Comparison of ENCODE assay signal across 8 cellular contexts in the genomic region with DNA sequence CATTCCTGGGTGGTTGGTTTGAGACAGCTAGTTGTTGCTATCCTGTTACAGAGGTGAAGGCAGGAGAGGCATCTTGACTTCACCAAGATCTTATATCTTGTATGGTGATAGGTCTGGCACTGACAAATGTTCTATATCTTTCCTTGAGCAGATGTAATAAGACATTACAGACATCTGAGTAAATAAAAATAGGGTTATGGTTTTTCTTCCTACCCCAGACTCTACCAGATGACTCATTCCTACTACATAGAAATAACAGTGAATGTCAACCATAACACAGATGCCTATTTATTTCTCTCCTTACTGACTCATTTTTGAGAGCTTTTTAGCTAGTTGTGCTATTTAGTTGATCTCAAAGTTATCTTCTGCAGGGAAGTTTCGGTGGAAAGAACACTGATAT. TPM values are rescaled to one million over a fixed set of nuclear protein-coding genes. Genes with fewer than 3 reads are reported as not detected.
DNase-seq lines count a peak whose midpoint lies in the region; ATAC-seq and TF ChIP-seq lines count a peak whose summit lies in the region.
"Had no signal": no experiment of that assay in that cellular context is flagged by ENCODE, and none has a peak within 500 bp of the region (broad histone marks: within the 10 kb centered on the region; RNA-seq: fewer than 3 reads in every experiment).

No MANE protein-coding gene starts in this region.

- peaks cover 0 to 5% of the 10 kb centered on the region in 2 donors for H3K4me1 ChIP-seq in thyroid gland

- H3K4me3 ChIP-seq in skeletal muscle cell (ENCODE audit: low read depth, low read length), result no peak overlapping the region
- no peak overlapping the region for H3K4me3 ChIP-seq in thyroid gland (replicated peaks in 1 of 3)

- no peak overlapping the region for H3K27ac ChIP-seq in thyroid gland

- intact Hi-C loops in thyroid gland (cut with DNase I), result no loop called here

- H3K36me3 ChIP-seq in thyroid gland, result no peaks in the 10 kb centered on the region

- no peaks in the 10 kb centered on the region for H3K27me3 Mint-ChIP-seq in T-helper 17 cell

- H3K4me3 Mint-ChIP-seq in T-helper 17 cell, result no peak overlapping the region

- TF ChIP-seq POLR2A in thyroid gland (IDR thresholded peaks at IDR 0.05), result no peak

- WGBS in thyroid gland, 2 donors, result 95 to 96% methylated on average over 1 of the region's 1 CpG

- DNase-seq in T-helper 17 cell, result no peak
- DNase-seq in skeletal muscle cell (ENCODE audit: low read depth), result peak; percentile 40
- no peak for DNase-seq in NCI-H2227 treated with DMSO at 0.1 percent for 48 hours (lab: John Stamatoyannopoulos, UW)
- no peak for DNase-seq in effector CD8-positive, alpha-beta T cell (lab: John Stamatoyannopoulos, UW)
- DNase-seq in thyroid gland, result no peak

- no peaks in the 10 kb centered on the region for H3K27me3 ChIP-seq in thyroid gland

- peaks cover 2% of the 10 kb centered on the region for H3K4me1 Mint-ChIP-seq in T-helper 17 cell

- peak; percentile 28 for ATAC-seq in GM19025 (IDR thresholded peaks at IDR 0.05; ENCODE audit: low read depth, unreplicated experiment)
- ATAC-seq in HG02798 (IDR thresholded peaks at IDR 0.05; ENCODE audit: poor library complexity, unreplicated experiment), result peak; percentile 41
- no peak for ATAC-seq in T-helper 17 cell

- H3K36me3 Mint-ChIP-seq in T-helper 17 cell (ENCODE audit: low read depth), result peaks cover 5% of the 10 kb centered on the region

- TF ChIP-seq CTCF in thyroid gland (IDR thresholded peaks at IDR 0.05), result no peak

- peak overlapping the region; percentile 53 for H3K27ac Mint-ChIP-seq in T-helper 17 cell

- H3K9me3 ChIP-seq in T-helper 17 cell (ENCODE audit: control insufficient read depth, low read length, poor library complexity, severe bottlenecking) (no peaks in the 10 kb centered on the region), thyroid gland (no peaks in the 10 kb centered on the region)

RNA-seq across cellular contexts. Expression of a gene that starts 21.9 kb away (rescaled TPM):
- total RNA-seq in T-helper 17 cell, result 10 to 100 TPM; 34.7 to 43.2 TPM
- total RNA-seq in thyroid gland, result 10 to 100 TPM; 53.5 to 68.4 (median 67.5) TPM

RNA-seq across cellular contexts. Expression of a gene that starts 22.2 kb away (rescaled TPM):
- total RNA-seq in T-helper 17 cell, result 10 to 100 TPM; 26.6 to 36.0 TPM
- total RNA-seq in thyroid gland, result 10 to 100 TPM; 16.5 to 37.5 (median 26.8) TPM

RNA-seq across cellular contexts. Expression of a gene that starts 39.1 kb away (rescaled TPM):
- total RNA-seq in T-helper 17 cell (100 to 1,000 TPM; 270 to 298 TPM), thyroid gland (1,000 to 10,000 TPM in 2 of 4 donors, 100 to 1,000 TPM in 2; 258 to 2,076 (median 1,246) TPM)

RNA-seq across cellular contexts. Expression of a gene that starts 43.9 kb away (rescaled TPM):
- total RNA-seq in T-helper 17 cell, result 10 to 100 TPM; 10.0 to 13.8 TPM
- 1 to 10 TPM in 3 of 4 donors, under 1 TPM in 1; 0.49 to 5.2 (median 1.6) TPM for total RNA-seq in thyroid gland
- total RNA-seq: epithelial cell of proximal tubule had no signal

RNA-seq across cellular contexts. Expression of a gene that starts 55.3 kb away (rescaled TPM):
- total RNA-seq in T-helper 17 cell (1 to 10 TPM; 5.9 to 9.9 TPM), thyroid gland (10 to 100 TPM; 12.1 to 21.6 (median 15.6) TPM)
